Comparison of ENCODE assay signal across 9 cellular contexts in genomic region chr18:45324489-45325111, GRCh38.
DNase-seq lines count a peak whose midpoint lies in the region; ATAC-seq and TF ChIP-seq lines count a peak whose summit lies in the region.
"Had no signal": no experiment of that assay in that cellular context is flagged by ENCODE, and none has a peak within 500 bp of the region (broad histone marks: within the 10 kb centered on the region; RNA-seq: fewer than 3 reads in every experiment).

No MANE protein-coding gene starts in this region.

- H3K4me3 ChIP-seq in breast epithelium (no peak overlapping the region), thyroid gland (replicated peaks in 1 of 3) (no peak overlapping the region)

- POLR2A ChIA-PET in activated CD8-positive, alpha-beta T cell treated with anti-CD3 and anti-CD28 coated beads for 36 hours (lab: Charles Lee), result no interaction called here

- no peaks in the 10 kb centered on the region for H3K9me3 Mint-ChIP-seq in activated CD8-positive, alpha-beta T cell treated with anti-CD3 and anti-CD28 coated beads for 36 hours

- H3K27me3 Mint-ChIP-seq in activated CD8-positive, alpha-beta T cell treated with anti-CD3 and anti-CD28 coated beads for 36 hours, result peaks cover 1% of the 10 kb centered on the region

- H3K27ac ChIP-seq in breast epithelium (peak overlapping the region; percentile 19 to 72), thyroid gland (no peak overlapping the region)

- no peaks in the 10 kb centered on the region for H3K36me3 ChIP-seq in breast epithelium
- no peaks in the 10 kb centered on the region for H3K36me3 ChIP-seq in thyroid gland

- no peak for TF ChIP-seq POLR2A in breast epithelium (IDR thresholded peaks at IDR 0.05)
- TF ChIP-seq POLR2A in thyroid gland (IDR thresholded peaks at IDR 0.05), result no peak

- no peaks in the 10 kb centered on the region for H3K4me1 ChIP-seq in breast epithelium
- peaks cover 0 to 19% of the 10 kb centered on the region in 2 donors for H3K4me1 ChIP-seq in thyroid gland

- CTCF ChIA-PET in activated CD8-positive, alpha-beta T cell treated with anti-CD3 and anti-CD28 coated beads for 36 hours (lab: Charles Lee), result no interaction called here

- H3K4me1 Mint-ChIP-seq in activated CD8-positive, alpha-beta T cell treated with anti-CD3 and anti-CD28 coated beads for 36 hours (ENCODE audit: low read depth), result no peaks in the 10 kb centered on the region

- DNase-seq in NCI-H128 (lab: John Stamatoyannopoulos, UW; ENCODE audit: unreplicated experiment) (peak; percentile 24), breast epithelium (ENCODE audit: low spot score in 2 of 2) (peak in 1 of 2 donors; percentile 31), left colon (peak; percentile 5 to 30), thyroid gland (peak; percentile 15 to 24)
- no peak for DNase-seq in activated effector memory CD4-positive, alpha-beta T cell treated with anti-CD3 and anti-CD28 coated beads, Interleukin-2, amount 50 U/mL, for 16 hours
- no peak for DNase-seq in activated CD8-positive, alpha-beta T cell treated with anti-CD3 and anti-CD28 coated beads for 36 hours
- DNase-seq: activated CD4-positive, alpha-beta T cell treated with anti-CD3 and anti-CD28 coated beads, Interleukin-2, amount 50 U/mL, for 1 hour; small intestine had no signal

- H3K27me3 ChIP-seq in breast epithelium (no peaks in the 10 kb centered on the region), thyroid gland (no peaks in the 10 kb centered on the region)

- H3K27ac Mint-ChIP-seq in activated CD8-positive, alpha-beta T cell treated with anti-CD3 and anti-CD28 coated beads for 36 hours, result no peak overlapping the region

- WGBS in thyroid gland, 2 donors, result 57 to 70% methylated on average over 10 of the region's 10 CpGs

- no peaks in the 10 kb centered on the region for H3K36me3 Mint-ChIP-seq in activated CD8-positive, alpha-beta T cell treated with anti-CD3 and anti-CD28 coated beads for 36 hours (ENCODE audit: low read depth)

- ATAC-seq in left colon (no peak), GM18520 (IDR thresholded peaks at IDR 0.05; ENCODE audit: unreplicated experiment) (no peak)
- ATAC-seq in activated CD8-positive, alpha-beta T cell treated with anti-CD3 and anti-CD28 coated beads for 36 hours, result no peak

- no peak for TF ChIP-seq CTCF in breast epithelium (IDR thresholded peaks at IDR 0.05)
- TF ChIP-seq CTCF in thyroid gland (IDR thresholded peaks at IDR 0.05), result no peak
- TF ChIP-seq CTCF in activated CD8-positive, alpha-beta T cell treated with anti-CD3 and anti-CD28 coated beads for 36 hours (IDR thresholded peaks at IDR 0.05), result no peak

- H3K9me3 ChIP-seq in breast epithelium, result no peaks in the 10 kb centered on the region
- no peaks in the 10 kb centered on the region for H3K9me3 ChIP-seq in thyroid gland

- intact Hi-C loops in breast epithelium (cut with DNase I; ENCODE audit: low total_unique reads) (no loop called here), left colon (cut with DNase I, micrococcal nuclease) (no loop called here), thyroid gland (cut with DNase I) (no loop called here)
- intact Hi-C loops in activated CD8-positive, alpha-beta T cell treated with anti-CD3 and anti-CD28 coated beads for 36 hours (cut with micrococcal nuclease), result no loop called here

- H3K4me3 Mint-ChIP-seq in activated CD8-positive, alpha-beta T cell treated with anti-CD3 and anti-CD28 coated beads for 36 hours, result no peak overlapping the region

Comparison
In these comparisons a context has a peak if more than half of its experiments do, and no peak if none do; other contexts are left out.
1. DNase-seq: peak in NCI-H128 (single experiment), left colon (2 of 2) and thyroid gland (2 of 2); none in activated effector memory CD4-positive, alpha-beta T cell treated with anti-CD3 and anti-CD28 coated beads, Interleukin-2, amount 50 U/mL, for 16 hours (single experiment) and activated CD8-positive, alpha-beta T cell treated with anti-CD3 and anti-CD28 coated beads for 36 hours (single experiment).
2. H3K27ac ChIP-seq: peak in breast epithelium (2 of 2); none in thyroid gland (0 of 3).